22 cellular contexts compared by ENCODE assay signal in the genomic region with DNA sequence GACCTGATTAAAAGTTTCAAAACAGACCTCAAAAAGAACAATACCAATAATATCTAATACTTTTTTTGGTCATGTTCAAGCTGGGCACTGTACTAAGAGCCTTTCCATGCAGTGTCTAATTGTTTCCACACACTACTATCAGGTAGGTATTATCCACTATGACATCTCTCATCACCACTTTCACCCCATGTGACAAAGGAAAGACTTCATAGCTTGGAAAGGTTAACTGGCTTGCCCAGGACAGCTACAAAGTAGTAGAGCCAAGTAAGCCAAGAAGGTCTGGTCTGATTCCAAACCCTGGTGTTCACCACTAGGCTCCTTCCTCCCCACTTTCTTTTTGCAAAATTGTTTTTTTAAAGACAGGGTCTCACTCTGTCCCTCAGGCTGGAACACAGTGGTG.
"Had no signal": no experiment of that assay in that cellular context is flagged by ENCODE, and none has a peak within 500 bp of the region (broad histone marks: within the 10 kb centered on the region; RNA-seq: fewer than 3 reads in every experiment).

No MANE protein-coding gene starts in this region.

- H3K4me1 ChIP-seq: colonic mucosa had no signal

- H3K4me1 Mint-ChIP-seq: activated CD4-positive, alpha-beta T cell treated with anti-CD3 and anti-CD28 coated beads, Interleukin-2, amount 10 ng/mL, durations not matched to agents 7 days and 5 days; activated CD8-positive, alpha-beta memory T cell treated with anti-CD3 and anti-CD28 coated beads, Interleukin-2, amount 10 ng/mL, durations not matched to agents 7 days and 5 days; activated naive CD8-positive, alpha-beta T cell treated with anti-CD3 and anti-CD28 coated beads, Interleukin-2, amount 50 U/mL, for 24 hours; naive B cell had no signal

- H3K27ac ChIP-seq: colonic mucosa, SK-N-MC, VCaP had no signal

- H3K9me3 Mint-ChIP-seq: activated CD4-positive, alpha-beta T cell treated with anti-CD3 and anti-CD28 coated beads, Interleukin-2, amount 10 ng/mL, durations not matched to agents 7 days and 5 days; activated naive CD8-positive, alpha-beta T cell treated with anti-CD3 and anti-CD28 coated beads, Interleukin-2, amount 50 U/mL, for 24 hours had no signal

- H3K27me3 Mint-ChIP-seq: activated CD4-positive, alpha-beta T cell treated with anti-CD3 and anti-CD28 coated beads, Interleukin-2, amount 10 ng/mL, durations not matched to agents 7 days and 5 days; activated CD8-positive, alpha-beta memory T cell treated with anti-CD3 and anti-CD28 coated beads, Interleukin-2, amount 10 ng/mL, durations not matched to agents 7 days and 5 days; type B pancreatic cell had no signal

- DNase-seq: activated CD4-positive, alpha-beta T cell treated with anti-CD3 and anti-CD28 coated beads, Interleukin-2, amount 10 ng/mL, durations not matched to agents 7 days and 5 days; activated CD8-positive, alpha-beta memory T cell treated with anti-CD3 and anti-CD28 coated beads, Interleukin-2, amount 10 ng/mL, durations not matched to agents 7 days and 5 days; activated CD8-positive, alpha-beta T cell treated with anti-CD3 and anti-CD28 coated beads for 36 hours; activated effector memory CD4-positive, alpha-beta T cell treated with anti-CD3 and anti-CD28 coated beads, Interleukin-2, amount 50 U/mL, for 16 hours; activated naive CD4-positive, alpha-beta T cell treated with anti-CD3 and anti-CD28 coated beads, Interleukin-2, amount 50 U/mL, for 16 hours; activated naive CD8-positive, alpha-beta T cell treated with anti-CD3 and anti-CD28 coated beads, Interleukin-2, amount 50 U/mL, for 24 hours; activated T-cell treated with anti-CD3 and anti-CD28 coated beads for 4 hours; anterior cingulate cortex; central memory CD4-positive, alpha-beta T cell; colonic mucosa; heart left ventricle; left cardiac atrium; naive B cell; occipital lobe; posterior cingulate gyrus; stimulated activated CD4-positive, alpha-beta T cell treated with anti-CD3 and anti-CD28 coated beads, Interleukin-4, amount 100 ng/mL, for 24 hours; stimulated activated naive CD8-positive, alpha-beta T cell treated with anti-CD3 and anti-CD28 coated beads, Interleukin-15, Interleukin-2, amounts not matched to agents 100 U/mL and 50 U/mL, for 24 hours; substantia nigra had no signal

- H3K27me3 ChIP-seq: colonic mucosa, heart left ventricle had no signal

- H3K36me3 ChIP-seq: colonic mucosa, heart left ventricle had no signal

- H3K36me3 Mint-ChIP-seq: activated CD8-positive, alpha-beta memory T cell treated with anti-CD3 and anti-CD28 coated beads, Interleukin-2, amount 10 ng/mL, durations not matched to agents 7 days and 5 days; naive B cell; type B pancreatic cell had no signal

- H3K27ac Mint-ChIP-seq: activated CD4-positive, alpha-beta T cell treated with anti-CD3 and anti-CD28 coated beads, Interleukin-2, amount 10 ng/mL, durations not matched to agents 7 days and 5 days; activated CD8-positive, alpha-beta memory T cell treated with anti-CD3 and anti-CD28 coated beads, Interleukin-2, amount 10 ng/mL, durations not matched to agents 7 days and 5 days; activated CD8-positive, alpha-beta T cell treated with anti-CD3 and anti-CD28 coated beads for 36 hours; activated naive CD8-positive, alpha-beta T cell treated with anti-CD3 and anti-CD28 coated beads, Interleukin-2, amount 50 U/mL, for 24 hours; naive B cell; type B pancreatic cell had no signal

- H3K4me3 Mint-ChIP-seq: activated CD4-positive, alpha-beta T cell treated with anti-CD3 and anti-CD28 coated beads, Interleukin-2, amount 10 ng/mL, durations not matched to agents 7 days and 5 days; activated CD8-positive, alpha-beta memory T cell treated with anti-CD3 and anti-CD28 coated beads, Interleukin-2, amount 10 ng/mL, durations not matched to agents 7 days and 5 days; activated CD8-positive, alpha-beta T cell treated with anti-CD3 and anti-CD28 coated beads for 36 hours; activated naive CD8-positive, alpha-beta T cell treated with anti-CD3 and anti-CD28 coated beads, Interleukin-2, amount 50 U/mL, for 24 hours; naive B cell; type B pancreatic cell had no signal

- H3K4me3 ChIP-seq: colonic mucosa, heart left ventricle, SK-N-MC had no signal

- ATAC-seq: activated CD4-positive, CD25-positive, alpha-beta regulatory T cell treated with anti-CD3 and anti-CD28 coated beads, Interleukin-2, amount 50 U/mL, for 24 hours; activated CD8-positive, alpha-beta memory T cell treated with anti-CD3 and anti-CD28 coated beads, Interleukin-2, amount 10 ng/mL, durations not matched to agents 7 days and 5 days; activated CD8-positive, alpha-beta T cell treated with anti-CD3 and anti-CD28 coated beads for 36 hours; activated naive CD8-positive, alpha-beta T cell treated with anti-CD3 and anti-CD28 coated beads, Interleukin-2, amount 50 U/mL, for 24 hours; heart left ventricle; left cardiac atrium; stimulated activated naive CD8-positive, alpha-beta T cell treated with anti-CD3 and anti-CD28 coated beads, Interleukin-15, Interleukin-2, amounts not matched to agents 100 U/mL and 50 U/mL, for 24 hours had no signal

- H3K9me3 ChIP-seq: colonic mucosa, heart left ventricle had no signal
